Comparison of ENCODE assay signal across 9 cellular contexts in genomic region chr18:13375302-13376255, GRCh38.
A peak's percentile ranks its signal among the peaks of the same experiment; 100 is the strongest.
DNase-seq lines count a peak whose midpoint lies in the region; ATAC-seq, FAIRE-seq and TF ChIP-seq lines count a peak whose summit lies in the region.
"Had no signal": no experiment of that assay in that cellular context is flagged by ENCODE, and none has a peak within 500 bp of the region (broad histone marks: within the 10 kb centered on the region; RNA-seq: fewer than 3 reads in every experiment).

No MANE protein-coding gene starts in this region.

- H3K9me3 ChIP-seq in right atrium auricular region: no peaks in the 10 kb centered on the region

- POLR2A ChIA-PET in activated naive CD8-positive, alpha-beta T cell treated with anti-CD3 and anti-CD28 coated beads, Interleukin-2, amount 10 ng/mL, durations not matched to agents 7 days and 5 days (lab: Charles Lee): interaction anchor here (0.9 to 2.1 kb wide), 4 partner anchors 22 to 159 kb away, joined by 3 to 8 read pairs (median 4); partner anchors contain the start of gene LDLRAD4

- H3K27ac Mint-ChIP-seq in activated naive CD8-positive, alpha-beta T cell treated with anti-CD3 and anti-CD28 coated beads, Interleukin-2, amount 10 ng/mL, durations not matched to agents 7 days and 5 days: peak overlapping the region; percentile 92

- no peaks in the 10 kb centered on the region for H3K9me3 Mint-ChIP-seq in activated naive CD8-positive, alpha-beta T cell treated with anti-CD3 and anti-CD28 coated beads, Interleukin-2, amount 10 ng/mL, durations not matched to agents 7 days and 5 days

- H3K27me3 Mint-ChIP-seq in activated naive CD8-positive, alpha-beta T cell treated with anti-CD3 and anti-CD28 coated beads, Interleukin-2, amount 10 ng/mL, durations not matched to agents 7 days and 5 days: no peaks in the 10 kb centered on the region

- H3K27ac ChIP-seq in right atrium auricular region: peak overlapping the region; percentile 66 to 73

- H3K27me3 ChIP-seq in right atrium auricular region: no peaks in the 10 kb centered on the region

- TF ChIP-seq CTCF in right atrium auricular region (IDR thresholded peaks at IDR 0.05): peak in 1 of 2 donors; percentile 42

- no peak overlapping the region for H3K4me3 ChIP-seq in right atrium auricular region

- peak; percentile 81 for ATAC-seq in HG02840 (IDR thresholded peaks at IDR 0.05; ENCODE audit: low FRiP score, unreplicated experiment)
- peak; percentile 66 for ATAC-seq in activated naive CD8-positive, alpha-beta T cell treated with anti-CD3 and anti-CD28 coated beads, Interleukin-2, amount 10 ng/mL, durations not matched to agents 7 days and 5 days (ENCODE audit: low read depth)

- H3K36me3 ChIP-seq in right atrium auricular region: no peaks in the 10 kb centered on the region

- H3K4me1 Mint-ChIP-seq in activated naive CD8-positive, alpha-beta T cell treated with anti-CD3 and anti-CD28 coated beads, Interleukin-2, amount 10 ng/mL, durations not matched to agents 7 days and 5 days: peaks cover 48% of the 10 kb centered on the region

- FAIRE-seq in GM18507 (lab: Jason Lieb, UNC): peak; percentile 70
- FAIRE-seq: frontal cortex had no signal

- no peaks in the 10 kb centered on the region for H3K36me3 Mint-ChIP-seq in activated naive CD8-positive, alpha-beta T cell treated with anti-CD3 and anti-CD28 coated beads, Interleukin-2, amount 10 ng/mL, durations not matched to agents 7 days and 5 days

- DNase-seq in GM18507 (ENCODE audit: extremely low spot score, insufficient read length, low read depth) (peak; percentile 63), SK-N-DZ (ENCODE audit: low spot score) (peak; percentile 39), right atrium auricular region (ENCODE audit: low spot score) (peak; percentile 93), NOMO-1 treated with dmso at 0.1 percent for 144 hours (lab: John Stamatoyannopoulos, UW; ENCODE audit: unreplicated experiment) (no peak), SIG-M5 treated with dmso at 0.1 percent for 504 hours (lab: John Stamatoyannopoulos, UW; ENCODE audit: unreplicated experiment) (no peak)
- peak; percentile 66 for DNase-seq in activated naive CD8-positive, alpha-beta T cell treated with anti-CD3 and anti-CD28 coated beads, Interleukin-2, amount 10 ng/mL, durations not matched to agents 7 days and 5 days
- DNase-seq in stimulated activated CD4-positive, alpha-beta T cell treated with anti-CD3 and anti-CD28 coated beads, Interleukin-1b, Interleukin-23, amount 100 ng/mL, for 1 hour (ENCODE audit: low read depth in 2 of 2): peak; percentile 48 to 55

- peaks cover 0 to 63% of the 10 kb centered on the region in 2 donors for H3K4me1 ChIP-seq in right atrium auricular region

- H3K4me3 Mint-ChIP-seq in activated naive CD8-positive, alpha-beta T cell treated with anti-CD3 and anti-CD28 coated beads, Interleukin-2, amount 10 ng/mL, durations not matched to agents 7 days and 5 days: peak overlapping the region; percentile 64

Comparison
In these comparisons a context has a peak if more than half of its experiments do, and no peak if none do; other contexts are left out.
1. DNase-seq: peak in GM18507 (single experiment), SK-N-DZ (single experiment), activated naive CD8-positive, alpha-beta T cell treated with anti-CD3 and anti-CD28 coated beads, Interleukin-2, amount 10 ng/mL, durations not matched to agents 7 days and 5 days (single experiment), right atrium auricular region (single experiment) and stimulated activated CD4-positive, alpha-beta T cell treated with anti-CD3 and anti-CD28 coated beads, Interleukin-1b, Interleukin-23, amount 100 ng/mL, for 1 hour (2 of 2); none in NOMO-1 treated with dmso at 0.1 percent for 144 hours (single experiment) and SIG-M5 treated with dmso at 0.1 percent for 504 hours (single experiment).